Comparison of ENCODE assay signal across 17 cellular contexts in genomic region chr17:74101527-74101926, GRCh38.
"Had no signal": no experiment of that assay in that cellular context is flagged by ENCODE, and none has a peak within 500 bp of the region (broad histone marks: within the 10 kb centered on the region; RNA-seq: fewer than 3 reads in every experiment).

No MANE protein-coding gene starts in this region.

- H3K27ac ChIP-seq: SJSA1, SK-N-MC had no signal

- H3K36me3 ChIP-seq: SJSA1 had no signal

- H3K4me3 ChIP-seq: SJSA1, SK-N-MC had no signal

- DNase-seq: KBM-7, MV-4-11, NCI-H1048, NCI-H1436, NCI-H187, NCI-H2029, NCI-H2171 treated with DMSO at 0.1 percent for 48 hours, NCI-H345, NCI-H446 treated with DMSO at 0.1 percent for 48 hours, NCI-H510A treated with DMSO at 0.1 percent for 48 hours, NCI-H526, NCI-H82, Right ventricle myocardium superior, RPMI8226, SIG-M5 had no signal

- H3K4me1 ChIP-seq: SJSA1 had no signal

- H3K9me3 ChIP-seq: SJSA1 had no signal
